In genomic region chr19:19578241-19578640, GRCh38 we compare ENCODE assay signal across 31 cellular contexts. TPM values are rescaled to one million over a fixed set of nuclear protein-coding genes. Genes with fewer than 3 reads are reported as not detected.
DNase-seq lines count a peak whose midpoint lies in the region; ATAC-seq, FAIRE-seq and TF ChIP-seq lines count a peak whose summit lies in the region.
"Had no signal": no experiment of that assay in that cellular context is flagged by ENCODE, and none has a peak within 500 bp of the region (broad histone marks: within the 10 kb centered on the region; RNA-seq: fewer than 3 reads in every experiment).

No MANE protein-coding gene starts in this region.

- no peak overlapping the region for H3K4me2 ChIP-seq in osteoblast (ENCODE audit: insufficient read depth, low read length)
- H3K4me2 ChIP-seq: GM23338, PC-9 had no signal

- H3K27me3 ChIP-seq in osteoblast (ENCODE audit: insufficient read depth, low read length) = no peaks in the 10 kb centered on the region
- H3K27me3 ChIP-seq: breast epithelium, heart right ventricle, transverse colon had no signal

- TF ChIP-seq CTCF in osteoblast (IDR thresholded peaks at IDR 0.05; ENCODE audit: extremely low read depth, low read depth, low read length) = no peak
- no peak for TF ChIP-seq CTCF in kidney (IDR thresholded peaks at IDR 0.05; ENCODE audit: borderline replicate concordance, extremely low read depth, insufficient read depth)
- TF ChIP-seq CTCF in mucosa of descending colon (IDR thresholded peaks at IDR 0.05) = no peak

- H3K4me1 ChIP-seq in osteoblast (ENCODE audit: insufficient read depth, low read length) (no peaks in the 10 kb centered on the region), kidney (ENCODE audit: control insufficient read depth in 1 of 2, insufficient read depth in 1 of 2, low read depth in 1 of 2, low read length in 2 of 2) (no peaks in the 10 kb centered on the region), mucosa of descending colon (ENCODE audit: low read depth) (peaks cover 3% of the 10 kb centered on the region)
- H3K4me1 ChIP-seq: breast epithelium, heart right ventricle, prostate gland had no signal

- no peak overlapping the region for H3K4me3 ChIP-seq in osteoblast (ENCODE audit: insufficient read depth, low read length)
- H3K4me3 ChIP-seq in kidney (ENCODE audit: low read length in 2 of 2) = no peak overlapping the region
- no peak overlapping the region for H3K4me3 ChIP-seq in mucosa of descending colon
- H3K4me3 ChIP-seq: breast epithelium, GM23338, heart right ventricle, PC-9, prostate gland, transverse colon had no signal

- no peak for ATAC-seq in mucosa of descending colon
- ATAC-seq: GM23338, heart right ventricle, left cardiac atrium had no signal

- H4K20me1 ChIP-seq in osteoblast (ENCODE audit: insufficient read depth, low read length) = no peaks in the 10 kb centered on the region

- no peak overlapping the region for H2AFZ ChIP-seq in osteoblast (ENCODE audit: low read length)
- H2AFZ ChIP-seq: GM23338, PC-9 had no signal

- H3K27ac ChIP-seq in osteoblast (ENCODE audit: low read depth, low read length) = no peak overlapping the region
- H3K27ac ChIP-seq in kidney (ENCODE audit: low read depth in 2 of 2, low read length in 2 of 2) = no peak overlapping the region
- H3K27ac ChIP-seq: breast epithelium, heart right ventricle, PC-9, prostate gland, transverse colon had no signal

- no peaks in the 10 kb centered on the region for H3K36me3 ChIP-seq in osteoblast (ENCODE audit: insufficient read depth, low read length)
- H3K36me3 ChIP-seq in kidney (ENCODE audit: control insufficient read depth in 1 of 2, insufficient read depth in 2 of 2, low read length in 2 of 2) = no peaks in the 10 kb centered on the region
- H3K36me3 ChIP-seq in mucosa of descending colon (ENCODE audit: low read depth) = no peaks in the 10 kb centered on the region
- H3K36me3 ChIP-seq: breast epithelium, heart right ventricle, prostate gland, transverse colon had no signal

- no peak overlapping the region for H3K9ac ChIP-seq in kidney (ENCODE audit: low read length in 2 of 2)

- intact Hi-C loops in kidney (cut with DNase I) (no loop called here), mucosa of descending colon (cut with DNase I, micrococcal nuclease) (no loop called here)

- H3K9me3 ChIP-seq in osteoblast (ENCODE audit: low read depth, low read length) = no peaks in the 10 kb centered on the region
- no peaks in the 10 kb centered on the region for H3K9me3 ChIP-seq in kidney (ENCODE audit: control insufficient read depth in 1 of 2, low read length in 2 of 2)
- no peaks in the 10 kb centered on the region for H3K9me3 ChIP-seq in mucosa of descending colon
- H3K9me3 ChIP-seq: heart right ventricle, prostate gland, transverse colon had no signal

- no peaks in the 10 kb centered on the region for H3K79me2 ChIP-seq in osteoblast (ENCODE audit: insufficient read depth, low read length)

- peak in 2 of 3 experiments; percentile 87 to 98 for DNase-seq in NCI-H1417 (lab: John Stamatoyannopoulos, UW)
- peak; percentile 92 to 97 for DNase-seq in NCI-H2081 (lab: John Stamatoyannopoulos, UW)
- DNase-seq in NCI-H82 (lab: John Stamatoyannopoulos, UW) = peak; percentile 87
- DNase-seq in osteoblast (ENCODE audit: insufficient read length, low spot score, missing footprints) = peak; percentile 46
- no peak for DNase-seq in kidney
- no peak for DNase-seq in stimulated activated naive CD4-positive, alpha-beta T cell treated with Interleukin-2 at 50 U/mL for 16 hours (lab: John Stamatoyannopoulos, UW)
- DNase-seq in mucosa of descending colon = no peak
- DNase-seq: activated CD8-positive, alpha-beta memory T cell treated with anti-CD3 and anti-CD28 coated beads for 24 hours; activated naive CD4-positive, alpha-beta T cell; activated T-cell treated with anti-CD3 and anti-CD28 coated beads, Interleukin-2, amount 50 U/mL, for 48 hours; CD4-positive, alpha-beta T cell; DMS153; effector CD4-positive, alpha-beta T cell; erythroblast; heart right ventricle; KBM-7; left cardiac atrium; mammary epithelial cell; MM.1S; NCI-H2107; NK-92 treated with Interleukin-12 subunit alpha and Interleukin-12 subunit beta, amount 100 ng/mL, for 24 hours; PC-9; SIG-M5; stimulated activated CD8-positive, alpha-beta memory T cell treated with anti-CD3 and anti-CD28 coated beads, Interleukin-4, amount 100 ng/mL, for 48 hours; T-helper 1 cell; transverse colon had no signal

- FAIRE-seq in kidney (lab: Jason Lieb, UNC) = no peak
- FAIRE-seq: TTC549 had no signal

RNA-seq across cellular contexts. Expression of gene CILP2, which starts 40.2 kb away (rescaled TPM):
- total RNA-seq in osteoblast (0.72 and 0.88 TPM in 2 replicates), kidney (0.41 TPM), mucosa of descending colon (under 1 TPM in 1 of 3 donors, not detected in 2; 0.09 TPM)
- not detected for polyA plus RNA-seq in kidney (ENCODE audit: insufficient read depth, low read depth, low replicate concordance)
- total RNA-seq: HT-29 had no signal

RNA-seq across cellular contexts. Expression of gene PBX4, which starts 40.2 kb away (rescaled TPM):
- 0.36 and 0.88 TPM in 2 replicates for total RNA-seq in osteoblast
- 5.7 TPM for total RNA-seq in kidney
- 3.9 TPM for polyA plus RNA-seq in kidney (ENCODE audit: insufficient read depth, low read depth, low replicate concordance)
- 1 to 10 TPM; 2.8 to 6.2 (median 4.6) TPM for total RNA-seq in mucosa of descending colon

RNA-seq across cellular contexts. Expression of gene YJEFN3, which starts 49.5 kb away (rescaled TPM):
- total RNA-seq in osteoblast (under 0.01 and 0.29 TPM in 2 replicates), kidney (3.7 TPM), mucosa of descending colon (10 to 100 TPM in 2 of 3 donors, 1 to 10 TPM in 1; 6.0 to 12.6 (median 10.6) TPM)
- 3.1 TPM for polyA plus RNA-seq in kidney (ENCODE audit: insufficient read depth, low read depth, low replicate concordance)

RNA-seq across cellular contexts. Expression of gene LPAR2, which starts 49.8 kb away (rescaled TPM):
- total RNA-seq in osteoblast = 0.72 and 0.88 TPM in 2 replicates
- total RNA-seq in kidney = 10.4 TPM
- 5.6 TPM for polyA plus RNA-seq in kidney (ENCODE audit: insufficient read depth, low read depth, low replicate concordance)
- 10 to 100 TPM; 10.9 to 30.0 (median 17.1) TPM for total RNA-seq in mucosa of descending colon

Comparison
In these comparisons a context has a peak if more than half of its experiments do, and no peak if none do; other contexts are left out.
1. DNase-seq: peak in NCI-H1417 (2 of 3), NCI-H2081 (2 of 2), NCI-H82 (single experiment) and osteoblast (single experiment); none in kidney (single experiment), stimulated activated naive CD4-positive, alpha-beta T cell treated with Interleukin-2 at 50 U/mL for 16 hours (single experiment) and mucosa of descending colon (0 of 3).